8 cellular contexts compared by ENCODE assay signal in the genomic region with DNA sequence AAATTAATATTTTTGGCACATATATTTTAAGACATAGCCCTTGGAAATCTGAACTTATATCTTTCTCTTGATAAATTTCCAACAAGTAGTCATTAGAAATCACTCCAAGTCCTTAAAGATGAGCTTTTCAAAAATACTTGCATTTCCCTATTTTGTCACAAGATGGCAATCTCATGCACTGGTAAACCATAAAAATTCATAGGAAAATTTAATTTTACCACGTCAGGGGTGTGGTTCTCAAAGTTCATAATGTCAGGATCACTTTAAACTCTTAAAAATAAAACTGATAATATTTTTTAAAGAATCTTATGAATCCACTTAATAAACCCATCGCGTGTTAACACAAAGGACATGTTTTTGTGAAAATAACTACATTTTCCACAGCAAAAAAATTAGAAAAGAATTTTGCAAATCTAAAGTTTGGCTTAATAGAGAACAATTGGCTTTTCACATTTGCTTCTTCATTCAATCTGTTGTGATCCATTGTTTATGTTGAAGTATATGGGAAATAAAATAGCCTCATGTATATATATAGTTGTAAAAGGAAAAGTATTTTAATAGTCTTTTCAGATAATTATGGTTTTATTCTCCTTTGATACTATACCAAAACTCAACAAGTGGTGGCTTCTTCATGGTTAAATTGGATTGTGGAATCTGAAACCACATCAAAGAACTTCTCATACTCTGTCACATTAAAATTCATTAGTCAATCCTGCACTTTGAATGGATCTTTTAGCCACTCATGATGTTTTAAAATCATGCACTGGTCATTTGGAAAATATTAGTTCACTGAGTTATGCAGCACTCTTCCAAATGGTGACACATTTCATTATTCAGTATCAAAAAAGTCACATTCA.
DNase-seq lines count a peak whose midpoint lies in the region; ATAC-seq and TF ChIP-seq lines count a peak whose summit lies in the region.

No MANE protein-coding gene starts in this region.

- H3K9ac ChIP-seq in neuronal stem cell (ENCODE audit: low read depth, low read length, poor library complexity), result no peak overlapping the region

- H3K27me3 ChIP-seq in neuronal stem cell (ENCODE audit: control insufficient read depth in 3 of 3, insufficient read depth in 3 of 3, low read depth in 1 of 3, low read length in 3 of 3), result no peaks in the 10 kb centered on the region

- H2BK120ac ChIP-seq in neuronal stem cell (ENCODE audit: low read depth, low read length), result no peak overlapping the region

- H3K4me3 ChIP-seq in coronary artery (no peak overlapping the region), neuronal stem cell (ENCODE audit: low read length in 2 of 2) (no peak overlapping the region)

- no CpG with 5 or more reads among the region's 3 CpGs for WGBS in neuronal stem cell (ENCODE audit: extremely low coverage in 2 of 2, insufficient read length in 2 of 2, insufficient replicate concordance in 1 of 2), 2 donors

- peak; percentile 42 for TF ChIP-seq CTCF in coronary artery (IDR thresholded peaks at IDR 0.05)

- peaks cover 2% of the 10 kb centered on the region for H3K79me1 ChIP-seq in neuronal stem cell (ENCODE audit: low read depth, low read length)

- no peak overlapping the region for H3K14ac ChIP-seq in neuronal stem cell (ENCODE audit: low read length)

- no peak overlapping the region for H2BK12ac ChIP-seq in neuronal stem cell (ENCODE audit: low read length)

- H2AK5ac ChIP-seq in neuronal stem cell (ENCODE audit: low read depth, low read length), result no peak overlapping the region

- H3K4me1 ChIP-seq in neuronal stem cell (ENCODE audit: control insufficient read depth in 2 of 2, insufficient read depth in 1 of 2, low read depth in 1 of 2, low read length in 2 of 2), result peaks cover 2 to 4% of the 10 kb centered on the region in 2 donors

- H3K27ac ChIP-seq in coronary artery (no peak overlapping the region), neuronal stem cell (replicated peaks; ENCODE audit: low read length) (no peak overlapping the region)

- no peak overlapping the region for H3K18ac ChIP-seq in neuronal stem cell (ENCODE audit: low read length)

- no peak overlapping the region for H4K8ac ChIP-seq in neuronal stem cell (ENCODE audit: low read depth, low read length)

- H2BK5ac ChIP-seq in neuronal stem cell (ENCODE audit: low read length), result no peak overlapping the region

- ATAC-seq in GM21381 (IDR thresholded peaks at IDR 0.05; ENCODE audit: unreplicated experiment) (no peak), HG03159 (IDR thresholded peaks at IDR 0.05; ENCODE audit: unreplicated experiment) (no peak)

- no peak overlapping the region for H3K4me2 ChIP-seq in neuronal stem cell (ENCODE audit: insufficient read depth, low read length, poor library complexity, severe bottlenecking)

- no peak overlapping the region for H3K4ac ChIP-seq in neuronal stem cell (ENCODE audit: low read length)

- H3K23ac ChIP-seq in neuronal stem cell (ENCODE audit: low read depth, low read length, poor library complexity), result no peak overlapping the region

- H4K91ac ChIP-seq in neuronal stem cell (ENCODE audit: low read depth, low read length, poor library complexity), result no peak overlapping the region

- H2BK15ac ChIP-seq in neuronal stem cell (ENCODE audit: low read length), result no peak overlapping the region

- DNase-seq in NCI-H2171 treated with DMSO at 0.1 percent for 48 hours (lab: John Stamatoyannopoulos, UW) (peak; percentile 56), NCI-H2171 (lab: John Stamatoyannopoulos, UW) (no peak), NCI-H345 (lab: John Stamatoyannopoulos, UW) (peak; percentile 39), coronary artery (ENCODE audit: low spot score) (no peak), neuronal stem cell (ENCODE audit: low spot score) (peak; percentile 12), NCI-H226 (no peak)

- no peak overlapping the region for H2AFZ ChIP-seq in neuronal stem cell (ENCODE audit: low read length)

- H3K36me3 ChIP-seq in neuronal stem cell (replicated peaks in 1 of 2; ENCODE audit: control insufficient read depth in 2 of 2, insufficient read depth in 2 of 2, low read length in 2 of 2), result peaks cover 0 to 2% of the 10 kb centered on the region in 2 donors

- peaks cover 0 to 2% of the 10 kb centered on the region in 2 donors for H3K9me3 ChIP-seq in neuronal stem cell (replicated peaks in 1 of 2; ENCODE audit: control insufficient read depth in 2 of 2, insufficient read depth in 1 of 2, low read depth in 1 of 2, low read length in 2 of 2)

Comparison
In these comparisons a context has a peak if more than half of its experiments do, and no peak if none do; other contexts are left out.
1. DNase-seq: peak in NCI-H2171 treated with DMSO at 0.1 percent for 48 hours (single experiment), NCI-H345 (single experiment) and neuronal stem cell (single experiment); none in NCI-H2171 (single experiment), coronary artery (single experiment) and NCI-H226 (single experiment).